10 cellular contexts compared by ENCODE assay signal in the genomic region with DNA sequence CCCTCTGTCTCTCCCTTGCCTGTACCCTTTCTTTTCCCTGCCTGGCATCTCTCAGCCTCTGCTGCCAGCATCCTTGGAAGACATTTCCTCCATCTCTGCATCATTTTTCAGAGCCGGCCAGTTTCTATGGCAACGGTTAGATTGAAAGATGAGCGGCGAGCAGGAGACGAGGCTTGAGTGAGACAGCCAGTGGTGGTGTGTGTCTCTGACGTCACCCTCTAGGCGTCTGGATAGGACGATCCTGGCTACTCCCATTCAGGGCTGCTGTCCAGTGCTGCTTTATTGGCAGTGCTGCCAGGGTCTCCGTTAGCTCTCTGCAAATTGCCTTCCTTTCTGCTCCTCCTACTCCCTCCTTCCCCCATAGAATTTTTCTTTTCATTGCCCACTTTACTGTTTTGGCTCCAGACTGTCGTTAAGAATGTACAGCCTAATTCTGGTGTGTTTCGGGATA. TPM values are rescaled to one million over a fixed set of nuclear protein-coding genes. Genes with fewer than 3 reads are reported as not detected.
A peak's percentile ranks its signal among the peaks of the same experiment; 100 is the strongest.
DNase-seq lines count a peak whose midpoint lies in the region; ATAC-seq and TF ChIP-seq lines count a peak whose summit lies in the region.
"Had no signal": no experiment of that assay in that cellular context is flagged by ENCODE, and none has a peak within 500 bp of the region (broad histone marks: within the 10 kb centered on the region; RNA-seq: fewer than 3 reads in every experiment).

No MANE protein-coding gene starts in this region.

- H3K79me2 ChIP-seq in Karpas-422 (ENCODE audit: low read length) = peaks cover 98% of the 10 kb centered on the region

- intact Hi-C loops in breast epithelium (cut with DNase I; ENCODE audit: low total_unique reads) = no loop called here

- peak overlapping the region; percentile 55 for H3K4me2 ChIP-seq in Karpas-422 (ENCODE audit: low read depth, low read length, poor library complexity, severe bottlenecking)

- ATAC-seq in thoracic aorta (ENCODE audit: insufficient number of reproducible peaks, low FRiP score, low read depth) (no peak), GM18519 (IDR thresholded peaks at IDR 0.05; ENCODE audit: low FRiP score, unreplicated experiment) (no peak)

- H3K9me2 ChIP-seq in Karpas-422 (replicated peaks; ENCODE audit: insufficient read depth, low read length) = no peaks in the 10 kb centered on the region

- H4K20me1 ChIP-seq in Karpas-422 (ENCODE audit: insufficient read depth, low read depth, low read length) = no peaks in the 10 kb centered on the region

- H3K36me3 ChIP-seq in Karpas-422 (ENCODE audit: insufficient read depth, low read length) (no peaks in the 10 kb centered on the region), breast epithelium (no peaks in the 10 kb centered on the region), thoracic aorta (no peaks in the 10 kb centered on the region)

- H3K4me1 ChIP-seq in Karpas-422 (ENCODE audit: low read length) (peaks cover 59% of the 10 kb centered on the region), breast epithelium (peaks cover 0 to 19% of the 10 kb centered on the region in 2 donors), thoracic aorta (ENCODE audit: control insufficient read depth in 1 of 2, low read depth in 2 of 2) (peaks cover 0 to 7% of the 10 kb centered on the region in 2 donors)

- no peaks in the 10 kb centered on the region for H3K9me3 ChIP-seq in Karpas-422 (ENCODE audit: low read length)
- no peaks in the 10 kb centered on the region for H3K9me3 ChIP-seq in breast epithelium
- H3K9me3 ChIP-seq in thoracic aorta = no peaks in the 10 kb centered on the region

- no peak overlapping the region for H3K9ac ChIP-seq in Karpas-422 (ENCODE audit: low read length)

- H3K4me3 ChIP-seq in Karpas-422 (ENCODE audit: low read length) (peak overlapping the region; percentile 5; the same call in 1 of the 2 replicates), breast epithelium (no peak overlapping the region), thoracic aorta (peak overlapping the region; percentile 15)

- TF ChIP-seq CTCF in breast epithelium (IDR thresholded peaks at IDR 0.05) = no peak
- no peak for TF ChIP-seq CTCF in thoracic aorta (IDR thresholded peaks at IDR 0.05)

- no peak overlapping the region for H2AFZ ChIP-seq in Karpas-422 (ENCODE audit: low read length)

- no peak for DNase-seq in Karpas-422
- peak; percentile 33 to 65 for DNase-seq in breast epithelium (ENCODE audit: low spot score in 2 of 2)
- DNase-seq in kidney glomerular epithelial cell (lab: John Stamatoyannopoulos, UW) = peak; percentile 47
- peak; percentile 13 for DNase-seq in thoracic aorta (ENCODE audit: low spot score)
- no peak for DNase-seq in activated CD4-positive, alpha-beta T cell treated with anti-CD3 and anti-CD28 coated beads, Interleukin-2, amount 50 U/mL, for 1 hour
- no peak for DNase-seq in activated gamma-delta T cell (lab: John Stamatoyannopoulos, UW)
- no peak for DNase-seq in NCI-H345 treated with DMSO at 0.1 percent for 48 hours (lab: John Stamatoyannopoulos, UW; ENCODE audit: unreplicated experiment)
- DNase-seq: activated effector memory CD4-positive, alpha-beta T cell treated with Interleukin-2 at 50 U/mL for 16 hours had no signal

- no peak for TF ChIP-seq POLR2A in breast epithelium (IDR thresholded peaks at IDR 0.05)

- H3K27me3 ChIP-seq in Karpas-422 (ENCODE audit: low read length) = no peaks in the 10 kb centered on the region
- H3K27me3 ChIP-seq in breast epithelium = no peaks in the 10 kb centered on the region
- no peaks in the 10 kb centered on the region for H3K27me3 ChIP-seq in thoracic aorta (replicated peaks; ENCODE audit: insufficient read depth)

- peak overlapping the region; percentile 83 for H3K27ac ChIP-seq in Karpas-422 (ENCODE audit: low read length)
- H3K27ac ChIP-seq in breast epithelium = peak overlapping the region in 1 of 2 donors; percentile 72
- no peak overlapping the region for H3K27ac ChIP-seq in thoracic aorta
- H3K27ac ChIP-seq: HL-60 had no signal

RNA-seq across cellular contexts. Expression of a gene that starts 57.9 kb away (rescaled TPM):
- total RNA-seq in Karpas-422 (2014; rRNA removed; shearing (Covaris generic); ENCODE audit: low replicate concordance) = 72.8 and 115 TPM in 2 replicates
- total RNA-seq in breast epithelium = 10 to 100 TPM; 29.0 to 53.7 (median 40.6) TPM
- 10 to 100 TPM; 35.1 to 36.0 TPM for total RNA-seq in thoracic aorta

Comparison
In these comparisons a context has a peak if more than half of its experiments do, and no peak if none do; other contexts are left out.
1. DNase-seq: peak in breast epithelium (2 of 2), kidney glomerular epithelial cell (single experiment) and thoracic aorta (single experiment); none in Karpas-422 (single experiment), activated CD4-positive, alpha-beta T cell treated with anti-CD3 and anti-CD28 coated beads, Interleukin-2, amount 50 U/mL, for 1 hour (single experiment), activated gamma-delta T cell (single experiment) and NCI-H345 treated with DMSO at 0.1 percent for 48 hours (single experiment).
2. H3K4me3 ChIP-seq: peak in Karpas-422 (single experiment) and thoracic aorta (single experiment); none in breast epithelium (0 of 3).